Comparison of ENCODE assay signal across 11 cellular contexts in genomic region chrX:154981116-154981411, GRCh38. TPM values are rescaled to one million over a fixed set of nuclear protein-coding genes. Genes with fewer than 3 reads are reported as not detected.
DNase-seq lines count a peak whose midpoint lies in the region; ATAC-seq and TF ChIP-seq lines count a peak whose summit lies in the region.
"Had no signal": no experiment of that assay in that cellular context is flagged by ENCODE, and none has a peak within 500 bp of the region (broad histone marks: within the 10 kb centered on the region; RNA-seq: fewer than 3 reads in every experiment).

No MANE protein-coding gene starts in this region.

- in situ Hi-C loops in GM13977 (cut with MboI; ENCODE audit: low pct_unique_long_range_greater_than_20kb, low sequenced_read_pairs, unreplicated experiment) = no loop called here

- H3K9me2 ChIP-seq in GM23338 (ENCODE audit: insufficient read depth) = no peaks in the 10 kb centered on the region

- H3K4me1 ChIP-seq in BLaER1 treated with 17β-estradiol and CSF1 and Interleukin-3, amounts not matched to agents 10 nM and 100 nM = no peaks in the 10 kb centered on the region
- H3K4me1 ChIP-seq in GM23338 (ENCODE audit: insufficient read depth) = no peaks in the 10 kb centered on the region
- H3K4me1 ChIP-seq: right atrium auricular region had no signal

- H4K20me1 ChIP-seq in BLaER1 treated with 17β-estradiol and CSF1 and Interleukin-3, amounts not matched to agents 10 nM and 100 nM = no peaks in the 10 kb centered on the region; a peak in 1 of 22 replicates
- no peaks in the 10 kb centered on the region for H4K20me1 ChIP-seq in GM23338 (replicated peaks; ENCODE audit: insufficient read depth)

- H3K27ac Mint-ChIP-seq in GM23338 (no peak overlapping the region), mesothelial cell of epicardium (no peak overlapping the region)
- H3K27ac Mint-ChIP-seq: activated naive CD8-positive, alpha-beta T cell; type B pancreatic cell had no signal

- peak overlapping the region in 7 of 11 experiments; percentile 12 to 69 (median 44); a peak in 8 of 22 replicates for H3K4me2 ChIP-seq in BLaER1 treated with 17β-estradiol and CSF1 and Interleukin-3, amounts not matched to agents 10 nM and 100 nM
- no peak overlapping the region for H3K4me2 ChIP-seq in GM23338

- H3K27me3 Mint-ChIP-seq in GM23338 (ENCODE audit: insufficient read depth, low read depth, poor library complexity) = peaks cover 1% of the 10 kb centered on the region
- H3K27me3 Mint-ChIP-seq in mesothelial cell of epicardium (ENCODE audit: low read depth) = no peaks in the 10 kb centered on the region
- H3K27me3 Mint-ChIP-seq: activated naive CD8-positive, alpha-beta T cell; type B pancreatic cell had no signal

- H2AFZ ChIP-seq in GM23338 = peak overlapping the region; percentile 57; the same call in 1 of the 2 replicates

- no peaks in the 10 kb centered on the region for H3F3A ChIP-seq in GM23338 (replicated peaks; ENCODE audit: low read depth)

- no peak overlapping the region for H3K27ac ChIP-seq in BLaER1 treated with 17β-estradiol and CSF1 and Interleukin-3, amounts not matched to agents 10 nM and 100 nM
- no peak overlapping the region for H3K27ac ChIP-seq in GM23338 (ENCODE audit: low read depth)
- no peak overlapping the region for H3K27ac ChIP-seq in WERI-Rb-1
- H3K27ac ChIP-seq: right atrium auricular region had no signal

- H3K9ac ChIP-seq in BLaER1 treated with 17β-estradiol and CSF1 and Interleukin-3, amounts not matched to agents 10 nM and 100 nM = 0 out of 22 replicates have a peak overlapping the region, but pooled peaks of 1 of the 11 experiments have one; percentile 63

- no peak for ATAC-seq in GM23338

- DNase-seq in GM23338 (ENCODE audit: low spot score) = no peak
- DNase-seq in WERI-Rb-1 = no peak
- DNase-seq in mesothelial cell of epicardium (ENCODE audit: low spot score in 2 of 2, unreplicated experiment in 2 of 2) = no peak
- no peak for DNase-seq in DMS114 treated with DMSO at 0.1 percent for 48 hours (lab: John Stamatoyannopoulos, UW; ENCODE audit: unreplicated experiment)
- DNase-seq in occipital lobe (lab: John Stamatoyannopoulos, UW) = no peak
- no peak for DNase-seq in NCI-H1930 (lab: John Stamatoyannopoulos, UW)
- no peak for DNase-seq in GM13977 (ENCODE audit: low spot score)

- H3K36me3 Mint-ChIP-seq in GM23338 (ENCODE audit: low read depth) (no peaks in the 10 kb centered on the region), mesothelial cell of epicardium (no peaks in the 10 kb centered on the region)
- H3K36me3 Mint-ChIP-seq: activated naive CD8-positive, alpha-beta T cell; type B pancreatic cell had no signal

- H3K4me1 Mint-ChIP-seq in GM23338 (no peaks in the 10 kb centered on the region), mesothelial cell of epicardium (no peaks in the 10 kb centered on the region)

- no peak overlapping the region for H3K4me3 Mint-ChIP-seq in GM23338
- peak overlapping the region; percentile 54 for H3K4me3 Mint-ChIP-seq in mesothelial cell of epicardium
- H3K4me3 Mint-ChIP-seq: type B pancreatic cell had no signal

- no peaks in the 10 kb centered on the region for H3K36me3 ChIP-seq in BLaER1 treated with 17β-estradiol and CSF1 and Interleukin-3, amounts not matched to agents 10 nM and 100 nM
- H3K36me3 ChIP-seq in GM23338 (ENCODE audit: insufficient read depth) (no peaks in the 10 kb centered on the region), WERI-Rb-1 (no peaks in the 10 kb centered on the region)
- H3K36me3 ChIP-seq: right atrium auricular region had no signal

- H3K27me3 ChIP-seq in BLaER1 treated with 17β-estradiol and CSF1 and Interleukin-3, amounts not matched to agents 10 nM and 100 nM = peaks cover 26 to 52% (median 39%) of the 10 kb centered on the region in 11 experiments
- H3K27me3 ChIP-seq in GM23338 (ENCODE audit: insufficient read depth) = no peaks in the 10 kb centered on the region
- no peaks in the 10 kb centered on the region for H3K27me3 ChIP-seq in WERI-Rb-1 (ENCODE audit: insufficient read depth, low read depth, severe bottlenecking)
- H3K27me3 ChIP-seq: right atrium auricular region had no signal

- no peaks in the 10 kb centered on the region for H3K79me2 ChIP-seq in GM23338 (replicated peaks; ENCODE audit: insufficient read depth)

- H3K9me3 Mint-ChIP-seq in GM23338 = peaks cover 5% of the 10 kb centered on the region; the same call in 1 of the 3 replicates
- H3K9me3 Mint-ChIP-seq in mesothelial cell of epicardium = peaks cover 17% of the 10 kb centered on the region
- H3K9me3 Mint-ChIP-seq: type B pancreatic cell had no signal

- TF ChIP-seq CTCF in GM23338 (conservative IDR thresholded peaks at IDR 0.05; ENCODE audit: low read depth in 2 of 2) (no peak), WERI-Rb-1 (IDR thresholded peaks at IDR 0.05; ENCODE audit: low read depth, low read length) (no peak), mesothelial cell of epicardium (IDR thresholded peaks at IDR 0.05; ENCODE audit: unreplicated experiment) (no peak), GM13977 (IDR thresholded peaks at IDR 0.05; ENCODE audit: extremely low read depth, insufficient read depth, missing control alignments) (no peak)

- peaks cover 0 to 12% (median 7%) of the 10 kb centered on the region in 11 experiments; a peak in 10 of 22 replicates for H3K9me3 ChIP-seq in BLaER1 treated with 17β-estradiol and CSF1 and Interleukin-3, amounts not matched to agents 10 nM and 100 nM (replicated peaks in 1 of 11)
- no peaks in the 10 kb centered on the region for H3K9me3 ChIP-seq in WERI-Rb-1 (ENCODE audit: severe bottlenecking)

- H3K4me3 ChIP-seq in BLaER1 treated with 17β-estradiol and CSF1 and Interleukin-3, amounts not matched to agents 10 nM and 100 nM = no peak overlapping the region
- H3K4me3 ChIP-seq in GM23338 = no peak overlapping the region
- H3K4me3 ChIP-seq in WERI-Rb-1 (ENCODE audit: low read depth, low read length) = peak overlapping the region; percentile 13

TF ChIP-seq in GM23338, 12 proteins besides CTCF, POLR2A, EP300 and RAD21 (continues in another document):
- TF ChIP-seq, protein P1, sequence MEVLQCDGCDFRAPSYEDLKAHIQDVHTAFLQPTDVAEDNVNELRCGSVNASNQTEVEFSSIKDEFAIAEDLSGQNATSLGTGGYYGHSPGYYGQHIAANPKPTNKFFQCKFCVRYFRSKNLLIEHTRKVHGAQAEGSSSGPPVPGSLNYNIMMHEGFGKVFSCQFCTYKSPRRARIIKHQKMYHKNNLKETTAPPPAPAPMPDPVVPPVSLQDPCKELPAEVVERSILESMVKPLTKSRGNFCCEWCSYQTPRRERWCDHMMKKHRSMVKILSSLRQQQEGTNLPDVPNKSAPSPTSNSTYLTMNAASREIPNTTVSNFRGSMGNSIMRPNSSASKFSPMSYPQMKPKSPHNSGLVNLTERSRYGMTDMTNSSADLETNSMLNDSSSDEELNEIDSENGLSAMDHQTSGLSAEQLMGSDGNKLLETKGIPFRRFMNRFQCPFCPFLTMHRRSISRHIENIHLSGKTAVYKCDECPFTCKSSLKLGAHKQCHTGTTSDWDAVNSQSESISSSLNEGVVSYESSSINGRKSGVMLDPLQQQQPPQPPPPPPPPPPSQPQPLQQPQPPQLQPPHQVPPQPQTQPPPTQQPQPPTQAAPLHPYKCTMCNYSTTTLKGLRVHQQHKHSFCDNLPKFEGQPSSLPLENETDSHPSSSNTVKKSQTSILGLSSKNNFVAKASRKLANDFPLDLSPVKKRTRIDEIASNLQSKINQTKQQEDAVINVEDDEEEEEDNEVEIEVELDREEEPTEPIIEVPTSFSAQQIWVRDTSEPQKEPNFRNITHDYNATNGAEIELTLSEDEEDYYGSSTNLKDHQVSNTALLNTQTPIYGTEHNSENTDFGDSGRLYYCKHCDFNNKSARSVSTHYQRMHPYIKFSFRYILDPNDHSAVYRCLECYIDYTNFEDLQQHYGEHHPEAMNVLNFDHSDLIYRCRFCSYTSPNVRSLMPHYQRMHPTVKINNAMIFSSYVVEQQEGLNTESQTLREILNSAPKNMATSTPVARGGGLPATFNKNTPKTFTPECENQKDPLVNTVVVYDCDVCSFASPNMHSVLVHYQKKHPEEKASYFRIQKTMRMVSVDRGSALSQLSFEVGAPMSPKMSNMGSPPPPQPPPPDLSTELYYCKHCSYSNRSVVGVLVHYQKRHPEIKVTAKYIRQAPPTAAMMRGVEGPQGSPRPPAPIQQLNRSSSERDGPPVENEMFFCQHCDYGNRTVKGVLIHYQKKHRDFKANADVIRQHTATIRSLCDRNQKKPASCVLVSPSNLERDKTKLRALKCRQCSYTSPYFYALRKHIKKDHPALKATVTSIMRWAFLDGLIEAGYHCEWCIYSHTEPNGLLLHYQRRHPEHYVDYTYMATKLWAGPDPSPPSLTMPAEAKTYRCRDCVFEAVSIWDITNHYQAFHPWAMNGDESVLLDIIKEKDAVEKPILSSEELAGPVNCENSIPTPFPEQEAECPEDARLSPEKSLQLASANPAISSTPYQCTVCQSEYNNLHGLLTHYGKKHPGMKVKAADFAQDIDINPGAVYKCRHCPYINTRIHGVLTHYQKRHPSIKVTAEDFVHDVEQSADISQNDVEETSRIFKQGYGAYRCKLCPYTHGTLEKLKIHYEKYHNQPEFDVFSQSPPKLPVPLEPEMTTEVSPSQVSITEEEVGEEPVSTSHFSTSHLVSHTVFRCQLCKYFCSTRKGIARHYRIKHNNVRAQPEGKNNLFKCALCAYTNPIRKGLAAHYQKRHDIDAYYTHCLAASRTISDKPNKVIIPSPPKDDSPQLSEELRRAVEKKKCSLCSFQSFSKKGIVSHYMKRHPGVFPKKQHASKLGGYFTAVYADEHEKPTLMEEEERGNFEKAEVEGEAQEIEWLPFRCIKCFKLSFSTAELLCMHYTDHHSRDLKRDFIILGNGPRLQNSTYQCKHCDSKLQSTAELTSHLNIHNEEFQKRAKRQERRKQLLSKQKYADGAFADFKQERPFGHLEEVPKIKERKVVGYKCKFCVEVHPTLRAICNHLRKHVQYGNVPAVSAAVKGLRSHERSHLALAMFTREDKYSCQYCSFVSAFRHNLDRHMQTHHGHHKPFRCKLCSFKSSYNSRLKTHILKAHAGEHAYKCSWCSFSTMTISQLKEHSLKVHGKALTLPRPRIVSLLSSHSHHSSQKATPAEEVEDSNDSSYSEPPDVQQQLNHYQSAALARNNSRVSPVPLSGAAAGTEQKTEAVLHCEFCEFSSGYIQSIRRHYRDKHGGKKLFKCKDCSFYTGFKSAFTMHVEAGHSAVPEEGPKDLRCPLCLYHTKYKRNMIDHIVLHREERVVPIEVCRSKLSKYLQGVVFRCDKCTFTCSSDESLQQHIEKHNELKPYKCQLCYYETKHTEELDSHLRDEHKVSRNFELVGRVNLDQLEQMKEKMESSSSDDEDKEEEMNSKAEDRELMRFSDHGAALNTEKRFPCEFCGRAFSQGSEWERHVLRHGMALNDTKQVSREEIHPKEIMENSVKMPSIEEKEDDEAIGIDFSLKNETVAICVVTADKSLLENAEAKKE (CRISPR knock-in tag; IDR thresholded peaks at IDR 0.05) = no peak
- TF ChIP-seq CREB1 (CRISPR knock-in tag; IDR thresholded peaks at IDR 0.05; ENCODE audit: low read depth) = no peak

RNA-seq across cellular contexts. Expression of gene F8, which starts 41.5 kb away (rescaled TPM):
- total RNA-seq in GM23338 (2014; rRNA removed; shearing (Covaris generic)) = 1.8 and 2.9 TPM in 2 replicates
- 0.63 and 0.70 TPM in 2 replicates for polyA plus RNA-seq in GM23338 (2016; fragmentation: Nextera tagmentation; extraction: Ambion mirVana)
- total RNA-seq in mesothelial cell of epicardium = 2.2 to 3.9 TPM (median 2.8 TPM) in 3 replicates
- 7.3 TPM for total RNA-seq in occipital lobe

RNA-seq across cellular contexts. Expression of gene FUNDC2, which starts 45.6 kb away (rescaled TPM):
- 26.3 and 28.6 TPM in 2 replicates for total RNA-seq in GM23338 (2014; rRNA removed; shearing (Covaris generic))
- 51.6 and 58.5 TPM in 2 replicates for polyA plus RNA-seq in GM23338 (2016; fragmentation: Nextera tagmentation; extraction: Ambion mirVana)
- 57.9 to 64.1 TPM (median 61.2 TPM) in 3 replicates for total RNA-seq in mesothelial cell of epicardium
- total RNA-seq in occipital lobe = 31.4 TPM
